ENCODE assay signal across 8 cellular contexts in the genomic region with DNA sequence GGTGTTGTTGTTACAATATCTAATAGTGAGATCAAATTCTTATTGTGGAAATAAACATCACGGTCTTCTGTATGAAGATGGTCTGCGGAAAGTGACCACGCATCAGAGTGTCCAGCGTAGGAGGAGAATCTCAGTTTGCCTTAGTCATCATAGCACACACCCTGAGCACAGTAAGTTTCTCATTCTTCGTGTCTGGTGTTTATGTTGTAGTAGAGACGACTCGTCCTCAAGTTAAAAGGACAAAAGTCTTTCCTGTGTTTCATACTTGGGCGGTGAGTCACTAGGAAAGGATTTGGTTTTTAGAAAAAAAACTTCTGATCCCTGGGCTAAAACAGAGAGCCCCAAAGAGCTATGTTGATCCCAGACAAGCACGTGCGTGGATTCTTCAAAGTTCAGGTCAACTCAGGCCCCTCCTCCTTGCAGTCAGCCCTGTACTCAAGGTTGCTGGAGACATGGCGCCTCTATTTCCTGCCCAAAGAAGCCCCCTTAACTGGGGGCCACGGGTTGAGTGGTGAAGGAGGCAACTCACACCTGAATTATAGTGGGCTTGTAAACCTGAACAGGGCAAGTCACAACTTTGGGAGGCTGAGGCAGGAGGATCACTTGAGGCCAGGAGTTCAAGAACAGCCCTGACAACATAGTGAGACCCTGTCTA.
A peak's percentile ranks its signal among the peaks of the same experiment; 100 is the strongest.
DNase-seq lines count a peak whose midpoint lies in the region; ATAC-seq and TF ChIP-seq lines count a peak whose summit lies in the region.

No MANE protein-coding gene starts in this region.

- POLR2A ChIA-PET in activated CD8-positive, alpha-beta T cell treated with anti-CD3 and anti-CD28 coated beads for 36 hours (lab: Charles Lee) = no interaction called here

- peaks cover 16% of the 10 kb centered on the region for H3K4me1 Mint-ChIP-seq in activated CD8-positive, alpha-beta T cell treated with anti-CD3 and anti-CD28 coated beads for 36 hours (ENCODE audit: low read depth)
- H3K4me1 Mint-ChIP-seq in stimulated activated effector memory CD8-positive, alpha-beta T cell treated with anti-CD3 and anti-CD28 coated beads, Interleukin-12 subunit alpha, Interleukin-12 subunit beta, amount 100 ng/mL, for 72 hours = no peaks in the 10 kb centered on the region

- no peak overlapping the region for H3K27ac Mint-ChIP-seq in activated CD8-positive, alpha-beta T cell treated with anti-CD3 and anti-CD28 coated beads for 36 hours
- no peak overlapping the region for H3K27ac Mint-ChIP-seq in stimulated activated effector memory CD8-positive, alpha-beta T cell treated with anti-CD3 and anti-CD28 coated beads, Interleukin-12 subunit alpha, Interleukin-12 subunit beta, amount 100 ng/mL, for 72 hours

- no peak overlapping the region for H3K4me3 Mint-ChIP-seq in activated CD8-positive, alpha-beta T cell treated with anti-CD3 and anti-CD28 coated beads for 36 hours
- H3K4me3 Mint-ChIP-seq in stimulated activated effector memory CD8-positive, alpha-beta T cell treated with anti-CD3 and anti-CD28 coated beads, Interleukin-12 subunit alpha, Interleukin-12 subunit beta, amount 100 ng/mL, for 72 hours = no peak overlapping the region

- H3K9me3 Mint-ChIP-seq in activated CD8-positive, alpha-beta T cell treated with anti-CD3 and anti-CD28 coated beads for 36 hours = no peaks in the 10 kb centered on the region
- no peaks in the 10 kb centered on the region for H3K9me3 Mint-ChIP-seq in stimulated activated effector memory CD8-positive, alpha-beta T cell treated with anti-CD3 and anti-CD28 coated beads, Interleukin-12 subunit alpha, Interleukin-12 subunit beta, amount 100 ng/mL, for 72 hours

- no peaks in the 10 kb centered on the region for H3K36me3 Mint-ChIP-seq in activated CD8-positive, alpha-beta T cell treated with anti-CD3 and anti-CD28 coated beads for 36 hours (ENCODE audit: low read depth)
- H3K36me3 Mint-ChIP-seq in stimulated activated effector memory CD8-positive, alpha-beta T cell treated with anti-CD3 and anti-CD28 coated beads, Interleukin-12 subunit alpha, Interleukin-12 subunit beta, amount 100 ng/mL, for 72 hours = no peaks in the 10 kb centered on the region

- peaks cover 3% of the 10 kb centered on the region for H3K27me3 Mint-ChIP-seq in activated CD8-positive, alpha-beta T cell treated with anti-CD3 and anti-CD28 coated beads for 36 hours

- intact Hi-C loops in activated CD8-positive, alpha-beta T cell treated with anti-CD3 and anti-CD28 coated beads for 36 hours (cut with micrococcal nuclease) = no loop called here

- peak; percentile 56 for ATAC-seq in activated CD8-positive, alpha-beta T cell treated with anti-CD3 and anti-CD28 coated beads for 36 hours
- ATAC-seq in stimulated activated effector memory CD8-positive, alpha-beta T cell treated with anti-CD3 and anti-CD28 coated beads, Interleukin-12 subunit alpha, Interleukin-12 subunit beta, amount 100 ng/mL, for 72 hours = no peak

- CTCF ChIA-PET in activated CD8-positive, alpha-beta T cell treated with anti-CD3 and anti-CD28 coated beads for 36 hours (lab: Charles Lee) = no interaction called here

- no peak for TF ChIP-seq CTCF in activated CD8-positive, alpha-beta T cell treated with anti-CD3 and anti-CD28 coated beads for 36 hours (IDR thresholded peaks at IDR 0.05)

- peak; percentile 26 for DNase-seq in SIG-M5 treated with dmso at 0.1 percent for 504 hours (lab: John Stamatoyannopoulos, UW; ENCODE audit: unreplicated experiment)
- no peak for DNase-seq in SIG-M5 (lab: John Stamatoyannopoulos, UW)
- DNase-seq in activated CD8-positive, alpha-beta T cell treated with anti-CD3 and anti-CD28 coated beads for 36 hours = no peak
- DNase-seq in hepatic stellate cell (ENCODE audit: low spot score) = peak; percentile 87
- DNase-seq in stromal cell of bone marrow (ENCODE audit: low read depth) = peak; percentile 59
- DNase-seq in medulla oblongata (ENCODE audit: extremely low spot score) = no peak
- DNase-seq in stimulated activated effector memory CD8-positive, alpha-beta T cell treated with anti-CD3 and anti-CD28 coated beads, Interleukin-12 subunit alpha, Interleukin-12 subunit beta, amount 100 ng/mL, for 72 hours (ENCODE audit: low spot score in 2 of 2) = no peak
- no peak for DNase-seq in activated T-cell treated with anti-CD3 and anti-CD28 coated beads for 4 hours

Comparison
In these comparisons a context has a peak if more than half of its experiments do, and no peak if none do; other contexts are left out.
1. DNase-seq: peak in SIG-M5 treated with dmso at 0.1 percent for 504 hours (single experiment), hepatic stellate cell (single experiment) and stromal cell of bone marrow (single experiment); none in SIG-M5 (single experiment), activated CD8-positive, alpha-beta T cell treated with anti-CD3 and anti-CD28 coated beads for 36 hours (single experiment), medulla oblongata (single experiment), stimulated activated effector memory CD8-positive, alpha-beta T cell treated with anti-CD3 and anti-CD28 coated beads, Interleukin-12 subunit alpha, Interleukin-12 subunit beta, amount 100 ng/mL, for 72 hours (0 of 2) and activated T-cell treated with anti-CD3 and anti-CD28 coated beads for 4 hours (single experiment).